Comparison of ENCODE assay signal across 1 cellular context in genomic region chr10:50260791-50261281, GRCh38.
A peak's percentile ranks its signal among the peaks of the same experiment; 100 is the strongest.
TF ChIP-seq lines count a peak whose summit lies in the region.

No MANE protein-coding gene starts in this region.

TF ChIP-seq in K562, 482 proteins besides CTCF, POLR2A, EP300 and RAD21 (continued from another document and continues in another):
- TF ChIP-seq ZNF407 (IDR thresholded peaks at IDR 0.05; ENCODE audit: low read depth) (no peak), ZNF586 (CRISPR knock-in tag; conservative IDR thresholded peaks at IDR 0.05) (no peak), SPI1 (IDR thresholded peaks at IDR 0.05; ENCODE audit: borderline replicate concordance, low read depth, low read length) (peak; percentile 84), CTBP1 (IDR thresholded peaks at IDR 0.05; ENCODE audit: borderline replicate concordance) (0 out of 2 replicates have a peak, but pooled peaks have one; percentile 15), ZBTB26 (CRISPR knock-in tag; IDR thresholded peaks at IDR 0.05) (no peak), MCM3 (IDR thresholded peaks at IDR 0.05) (no peak), RREB1 (CRISPR knock-in tag; IDR thresholded peaks at IDR 0.05) (no peak), MYC (IDR thresholded peaks at IDR 0.05; ENCODE audit: low read depth, low read length) (no peak), MYC (CRISPR knock-in tag; IDR thresholded peaks at IDR 0.05; ENCODE audit: borderline replicate concordance, low read depth) (no peak), CTCFL (IDR thresholded peaks at IDR 0.05; ENCODE audit: borderline replicate concordance, insufficient read depth, low read depth, low read length, poor library complexity, severe bottlenecking) (no peak), NFIC (IDR thresholded peaks at IDR 0.05) (no peak), NKRF (IDR thresholded peaks at IDR 0.05; ENCODE audit: borderline replicate concordance) (no peak), MCM2 (IDR thresholded peaks at IDR 0.05; ENCODE audit: low read depth) (no peak), ZFP91 (CRISPR knock-in tag; IDR thresholded peaks at IDR 0.05) (no peak), TEAD4 (IDR thresholded peaks at IDR 0.05; ENCODE audit: low read length) (peak; percentile 27; the same call in 1 of the 2 replicates), TEAD4 (CRISPR knock-in tag; IDR thresholded peaks at IDR 0.05; ENCODE audit: borderline replicate concordance) (no peak), MEIS2 (IDR thresholded peaks at IDR 0.05; ENCODE audit: partially characterized antibody) (no peak), RBFOX2 (IDR thresholded peaks at IDR 0.05; ENCODE audit: low read depth, low read length) (no peak), TRIM25 (IDR thresholded peaks at IDR 0.05; ENCODE audit: borderline replicate concordance) (no peak), NCOA6 (IDR thresholded peaks at IDR 0.05) (no peak), ILF3 (IDR thresholded peaks at IDR 0.05; ENCODE audit: borderline replicate concordance) (no peak), SNIP1 (IDR thresholded peaks at IDR 0.05; ENCODE audit: low read depth) (no peak), HLTF (IDR thresholded peaks at IDR 0.05) (no peak), FUS (optimal IDR thresholded peaks at IDR 0.05; ENCODE audit: low read depth, low read length) (no peak), RHOXF2B (CRISPR knock-in tag; conservative IDR thresholded peaks at IDR 0.05) (no peak), JUNB (CRISPR knock-in tag; conservative IDR thresholded peaks at IDR 0.05) (no peak), THRB (CRISPR knock-in tag; conservative IDR thresholded peaks at IDR 0.05) (no peak), IRF1 (CRISPR knock-in tag; IDR thresholded peaks at IDR 0.05; ENCODE audit: borderline replicate concordance) (no peak)
